19 cellular contexts compared by ENCODE assay signal in the genomic region with DNA sequence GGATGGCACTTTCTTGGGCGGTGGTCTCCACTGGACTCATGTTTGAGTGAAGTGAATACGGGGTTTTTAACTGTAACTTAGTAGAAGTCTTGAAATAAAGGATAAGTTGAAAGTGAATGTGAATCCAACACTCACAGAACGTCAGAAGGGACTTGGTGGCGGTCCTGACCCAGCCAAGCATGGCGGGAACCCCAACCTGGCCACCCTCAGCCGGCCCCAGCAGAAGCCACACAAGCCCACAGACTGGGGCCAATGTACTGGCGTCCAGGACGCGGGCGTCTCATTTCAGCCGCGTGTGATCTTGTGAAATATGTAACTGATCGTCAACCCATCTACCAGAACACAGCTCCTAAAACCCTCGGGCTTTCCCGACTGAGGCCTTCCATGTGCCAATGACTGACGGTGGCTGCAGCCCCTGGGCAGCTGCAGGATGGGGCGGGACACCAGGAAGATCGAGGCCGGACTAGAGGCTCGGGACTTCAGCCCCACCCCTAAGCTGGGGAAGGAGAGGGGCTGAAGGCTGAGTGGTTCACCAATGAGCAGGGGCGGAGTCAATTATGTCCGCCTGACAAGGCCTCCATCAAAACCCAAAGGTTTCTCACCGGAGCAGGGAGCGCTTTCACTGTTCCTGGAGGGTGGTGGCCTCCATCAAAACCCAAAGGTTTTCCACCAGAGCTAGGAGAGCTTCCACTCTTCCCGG.
"Had no signal": no experiment of that assay in that cellular context is flagged by ENCODE, and none has a peak within 500 bp of the region (broad histone marks: within the 10 kb centered on the region; RNA-seq: fewer than 3 reads in every experiment).

No MANE protein-coding gene starts in this region.

- DNase-seq: activated CD4-positive, alpha-beta memory T cell treated with anti-CD3 and anti-CD28 coated beads, Interleukin-2, amount 10 ng/mL, durations not matched to agents 7 days and 5 days; activated CD4-positive, alpha-beta T cell treated with anti-CD3 and anti-CD28 coated beads for 48 hours; activated CD8-positive, alpha-beta memory T cell treated with anti-CD3 and anti-CD28 coated beads, Interleukin-2, amount 10 ng/mL, durations not matched to agents 7 days and 5 days; activated naive CD8-positive, alpha-beta T cell treated with anti-CD3 and anti-CD28 coated beads, Interleukin-2, amount 10 ng/mL, durations not matched to agents 7 days and 5 days; amygdala; effector memory CD4-positive, alpha-beta T cell; left lung; mammary epithelial cell; mucosa of descending colon; right lobe of liver; small intestine; stimulated activated CD4-positive, alpha-beta T cell treated with anti-CD3 and anti-CD28 coated beads, Interleukin-15, amount 100 ng/mL, for 24 hours; stimulated activated CD4-positive, alpha-beta T cell treated with anti-CD3 and anti-CD28 coated beads, Interleukin-2, amount 100 ng/mL, for 48 hours; stomach had no signal

- H3K27ac Mint-ChIP-seq: activated CD4-positive, alpha-beta memory T cell treated with anti-CD3 and anti-CD28 coated beads, Interleukin-2, amount 10 ng/mL, durations not matched to agents 7 days and 5 days; activated CD8-positive, alpha-beta memory T cell treated with anti-CD3 and anti-CD28 coated beads, Interleukin-2, amount 10 ng/mL, durations not matched to agents 7 days and 5 days; activated naive CD8-positive, alpha-beta T cell treated with anti-CD3 and anti-CD28 coated beads, Interleukin-2, amount 10 ng/mL, durations not matched to agents 7 days and 5 days; T-helper 2 cell treated with Interferon-gamma antibody and Interleukin-4, amounts not matched to agents 5 μg/mL and 100 μg/mL, for 36 hours; type B pancreatic cell had no signal

- H3K36me3 Mint-ChIP-seq: activated CD8-positive, alpha-beta memory T cell treated with anti-CD3 and anti-CD28 coated beads, Interleukin-2, amount 10 ng/mL, durations not matched to agents 7 days and 5 days had no signal

- H3K4me3 Mint-ChIP-seq: activated CD4-positive, alpha-beta memory T cell treated with anti-CD3 and anti-CD28 coated beads, Interleukin-2, amount 10 ng/mL, durations not matched to agents 7 days and 5 days; activated CD8-positive, alpha-beta memory T cell treated with anti-CD3 and anti-CD28 coated beads, Interleukin-2, amount 10 ng/mL, durations not matched to agents 7 days and 5 days; activated naive CD8-positive, alpha-beta T cell treated with anti-CD3 and anti-CD28 coated beads, Interleukin-2, amount 10 ng/mL, durations not matched to agents 7 days and 5 days; dendritic cell treated with granulocyte-macrophage colony-stimulating factor and Interleukin-4, amounts not matched to agents 40 ng/mL and 50 ng/mL, for 4 days; T-helper 2 cell treated with Interferon-gamma antibody and Interleukin-4, amounts not matched to agents 5 μg/mL and 100 μg/mL, for 36 hours; type B pancreatic cell had no signal

- H3K27me3 Mint-ChIP-seq: activated B cell treated with CpG ODN at 0.5 μM for 24 hours; activated CD4-positive, alpha-beta memory T cell treated with anti-CD3 and anti-CD28 coated beads, Interleukin-2, amount 10 ng/mL, durations not matched to agents 7 days and 5 days; activated CD8-positive, alpha-beta memory T cell treated with anti-CD3 and anti-CD28 coated beads, Interleukin-2, amount 10 ng/mL, durations not matched to agents 7 days and 5 days; activated naive CD8-positive, alpha-beta T cell treated with anti-CD3 and anti-CD28 coated beads, Interleukin-2, amount 10 ng/mL, durations not matched to agents 7 days and 5 days; dendritic cell treated with granulocyte-macrophage colony-stimulating factor and Interleukin-4, amounts not matched to agents 40 ng/mL and 50 ng/mL, for 4 days; naive thymus-derived CD4-positive, alpha-beta T cell; type B pancreatic cell had no signal

- H3K9me3 Mint-ChIP-seq: activated B cell treated with CpG ODN at 0.5 μM for 24 hours; activated CD4-positive, alpha-beta memory T cell treated with anti-CD3 and anti-CD28 coated beads, Interleukin-2, amount 10 ng/mL, durations not matched to agents 7 days and 5 days; activated naive CD8-positive, alpha-beta T cell treated with anti-CD3 and anti-CD28 coated beads, Interleukin-2, amount 10 ng/mL, durations not matched to agents 7 days and 5 days; dendritic cell treated with granulocyte-macrophage colony-stimulating factor and Interleukin-4, amounts not matched to agents 40 ng/mL and 50 ng/mL, for 4 days; naive thymus-derived CD4-positive, alpha-beta T cell; T-helper 2 cell treated with Interferon-gamma antibody and Interleukin-4, amounts not matched to agents 5 μg/mL and 100 μg/mL, for 36 hours; type B pancreatic cell had no signal

- ATAC-seq: activated CD8-positive, alpha-beta memory T cell treated with anti-CD3 and anti-CD28 coated beads, Interleukin-2, amount 10 ng/mL, durations not matched to agents 7 days and 5 days; left lung; right lobe of liver had no signal
